1 cellular context compared by ENCODE assay signal in the genomic region with DNA sequence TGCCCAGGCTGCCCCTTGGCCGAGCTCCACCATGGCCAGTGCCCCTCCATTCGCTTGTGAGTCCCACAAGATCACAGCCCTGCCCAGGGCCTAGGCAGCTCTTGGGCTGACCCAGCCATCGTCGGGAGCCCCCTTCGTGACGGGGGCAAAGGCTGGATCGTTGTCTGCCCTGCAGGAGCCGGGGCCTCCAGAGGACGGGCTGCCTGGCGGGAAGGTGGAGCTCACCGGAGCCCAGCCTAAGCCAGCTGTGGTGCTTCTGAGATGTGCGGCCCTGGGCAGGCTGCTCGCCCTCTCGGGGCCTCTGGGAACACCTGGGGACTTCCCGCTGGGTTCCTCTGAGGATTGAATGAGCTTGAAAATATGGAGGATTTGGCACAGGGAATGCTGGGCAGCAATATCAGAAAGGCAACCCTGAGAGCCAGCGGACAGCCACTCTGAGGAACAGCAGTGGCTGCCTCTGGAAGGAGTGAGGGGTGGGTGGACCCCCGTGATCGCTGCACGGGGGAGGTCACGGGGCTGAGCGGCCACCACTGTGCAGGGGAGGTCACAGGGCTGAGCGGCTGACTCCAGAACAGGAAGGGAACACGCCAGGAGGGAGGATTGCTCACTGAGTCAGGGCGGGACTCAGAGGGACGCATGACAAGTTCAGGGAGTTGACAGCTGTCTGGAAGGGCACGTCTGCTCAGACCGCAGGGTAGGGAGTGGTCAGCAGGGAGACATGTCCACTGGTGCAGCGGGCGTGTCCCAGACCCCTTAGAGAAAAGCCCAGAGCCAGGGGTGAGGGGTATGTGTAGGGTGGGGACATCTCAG.
TF ChIP-seq lines count a peak whose summit lies in the region.

No MANE protein-coding gene starts in this region.

TF ChIP-seq in HCT116, 20 proteins besides CTCF, POLR2A, EP300 and RAD21 (continued from another document):
- no peak for TF ChIP-seq SP1 (IDR thresholded peaks at IDR 0.05; ENCODE audit: low read depth)
- TF ChIP-seq SIN3A (IDR thresholded peaks at IDR 0.05; ENCODE audit: low read depth) = no peak
- no peak for TF ChIP-seq SRF (IDR thresholded peaks at IDR 0.05; ENCODE audit: low read depth)
- no peak for TF ChIP-seq ZNF274 (IDR thresholded peaks at IDR 0.05; ENCODE audit: low read depth, low read length)
- no peak for TF ChIP-seq CBX3 (IDR thresholded peaks at IDR 0.05; ENCODE audit: low read depth)
- no peak for TF ChIP-seq TCF7L2 (IDR thresholded peaks at IDR 0.05; ENCODE audit: borderline replicate concordance, extremely low read depth, insufficient read depth, insufficient read length)
- TF ChIP-seq, protein P1, sequence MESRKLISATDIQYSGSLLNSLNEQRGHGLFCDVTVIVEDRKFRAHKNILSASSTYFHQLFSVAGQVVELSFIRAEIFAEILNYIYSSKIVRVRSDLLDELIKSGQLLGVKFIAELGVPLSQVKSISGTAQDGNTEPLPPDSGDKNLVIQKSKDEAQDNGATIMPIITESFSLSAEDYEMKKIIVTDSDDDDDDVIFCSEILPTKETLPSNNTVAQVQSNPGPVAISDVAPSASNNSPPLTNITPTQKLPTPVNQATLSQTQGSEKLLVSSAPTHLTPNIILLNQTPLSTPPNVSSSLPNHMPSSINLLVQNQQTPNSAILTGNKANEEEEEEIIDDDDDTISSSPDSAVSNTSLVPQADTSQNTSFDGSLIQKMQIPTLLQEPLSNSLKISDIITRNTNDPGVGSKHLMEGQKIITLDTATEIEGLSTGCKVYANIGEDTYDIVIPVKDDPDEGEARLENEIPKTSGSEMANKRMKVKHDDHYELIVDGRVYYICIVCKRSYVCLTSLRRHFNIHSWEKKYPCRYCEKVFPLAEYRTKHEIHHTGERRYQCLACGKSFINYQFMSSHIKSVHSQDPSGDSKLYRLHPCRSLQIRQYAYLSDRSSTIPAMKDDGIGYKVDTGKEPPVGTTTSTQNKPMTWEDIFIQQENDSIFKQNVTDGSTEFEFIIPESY (IDR thresholded peaks at IDR 0.05; ENCODE audit: extremely low read depth, insufficient replicate concordance, low read length) = no peak
- no peak for TF ChIP-seq EZH2phosphoT487 (IDR thresholded peaks at IDR 0.05; ENCODE audit: borderline replicate concordance)
- TF ChIP-seq, protein P2, sequence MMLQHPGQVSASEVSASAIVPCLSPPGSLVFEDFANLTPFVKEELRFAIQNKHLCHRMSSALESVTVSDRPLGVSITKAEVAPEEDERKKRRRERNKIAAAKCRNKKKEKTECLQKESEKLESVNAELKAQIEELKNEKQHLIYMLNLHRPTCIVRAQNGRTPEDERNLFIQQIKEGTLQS (IDR thresholded peaks at IDR 0.05) = no peak
- TF ChIP-seq, protein P3, sequence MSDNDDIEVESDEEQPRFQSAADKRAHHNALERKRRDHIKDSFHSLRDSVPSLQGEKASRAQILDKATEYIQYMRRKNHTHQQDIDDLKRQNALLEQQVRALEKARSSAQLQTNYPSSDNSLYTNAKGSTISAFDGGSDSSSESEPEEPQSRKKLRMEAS (IDR thresholded peaks at IDR 0.05) = no peak
TF ChIP-seq in HCT116: peak in this region for 0.
